10 cellular contexts compared by ENCODE assay signal in the genomic region with DNA sequence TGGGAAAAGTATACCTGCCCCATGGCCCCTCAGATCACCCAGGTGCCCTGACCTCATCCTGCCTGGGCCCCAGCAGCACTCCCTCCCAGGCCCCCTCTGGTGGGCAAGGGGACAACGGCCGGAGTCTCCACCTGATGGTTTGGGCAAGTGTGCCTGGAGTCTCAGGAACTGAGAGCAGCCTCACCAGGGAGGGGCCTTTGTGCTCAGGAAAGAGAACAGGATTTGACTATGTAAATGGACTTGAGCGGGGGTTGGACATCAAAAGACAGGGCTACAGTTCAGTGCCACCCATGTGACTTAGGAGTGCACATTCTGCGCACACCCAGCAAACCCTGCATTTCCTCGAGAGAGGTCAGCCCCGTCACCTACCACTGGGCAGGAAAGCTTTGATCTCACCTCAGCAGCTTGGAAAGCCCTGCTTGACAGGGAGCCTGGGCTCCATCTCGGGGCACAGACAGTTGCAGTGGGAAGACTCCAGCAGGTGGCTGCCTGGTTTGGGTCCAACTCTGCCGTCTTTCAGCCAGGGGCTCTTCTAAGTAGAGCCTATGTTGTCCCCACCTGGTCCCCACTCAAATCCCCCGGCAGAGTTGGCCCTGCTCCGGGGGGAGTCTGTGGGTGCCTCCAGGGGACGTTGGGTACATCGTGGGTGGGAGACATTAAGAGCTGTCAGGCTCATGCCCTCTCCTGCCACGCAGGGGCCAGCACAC. TPM values are rescaled to one million over a fixed set of nuclear protein-coding genes. Genes with fewer than 3 reads are reported as not detected.
DNase-seq lines count a peak whose midpoint lies in the region; ATAC-seq and TF ChIP-seq lines count a peak whose summit lies in the region.
"Had no signal": no experiment of that assay in that cellular context is flagged by ENCODE, and none has a peak within 500 bp of the region (broad histone marks: within the 10 kb centered on the region; RNA-seq: fewer than 3 reads in every experiment).

No MANE protein-coding gene starts in this region.

- H3K27ac Mint-ChIP-seq in naive thymus-derived CD8-positive, alpha-beta T cell = peak overlapping the region; percentile 91 to 99 (median 97)

- no peaks in the 10 kb centered on the region for H3K9me3 Mint-ChIP-seq in naive thymus-derived CD8-positive, alpha-beta T cell

- H3K36me3 ChIP-seq in trophoblast cell (ENCODE audit: control insufficient read depth in 1 of 2, insufficient read depth in 2 of 2, low read length in 2 of 2) = no peaks in the 10 kb centered on the region

- H3K23ac ChIP-seq in trophoblast cell (ENCODE audit: low read length) = no peak overlapping the region

- H3K9ac ChIP-seq in trophoblast cell (ENCODE audit: low read length) = no peak overlapping the region

- peak overlapping the region; percentile 89 to 99 (median 94) for H3K4me3 Mint-ChIP-seq in naive thymus-derived CD8-positive, alpha-beta T cell

- H3K14ac ChIP-seq in trophoblast cell (ENCODE audit: low read length) = no peak overlapping the region

- no peaks in the 10 kb centered on the region for H3K79me2 ChIP-seq in trophoblast cell (ENCODE audit: control insufficient read depth, insufficient read depth, low read length, poor library complexity)

- H4K91ac ChIP-seq in trophoblast cell (ENCODE audit: low read depth, low read length) = no peak overlapping the region

- H3K4me1 ChIP-seq in trophoblast cell (ENCODE audit: control insufficient read depth in 1 of 2, insufficient read depth in 2 of 2, low read length in 2 of 2) = peaks cover 13% of the 10 kb centered on the region in 2 experiments

- no peak overlapping the region for H4K12ac ChIP-seq in trophoblast cell (ENCODE audit: low read depth, low read length)

- no CpG with 5 or more reads among the region's 13 CpGs for WGBS in trophoblast cell (ENCODE audit: extremely low coverage, insufficient coverage, insufficient read length)

- no peak for ATAC-seq in Right ventricle myocardium inferior
- ATAC-seq in left cardiac atrium = no peak
- peak; percentile 54 for ATAC-seq in HG02763 (IDR thresholded peaks at IDR 0.05; ENCODE audit: unreplicated experiment)
- peak in 1 of 2 donors; percentile 10 for ATAC-seq in naive thymus-derived CD8-positive, alpha-beta T cell

- peaks cover 2% of the 10 kb centered on the region for H3K9me3 ChIP-seq in trophoblast cell (ENCODE audit: insufficient read depth, low read depth, low read length)

- no peak overlapping the region for H3K4me2 ChIP-seq in trophoblast cell (ENCODE audit: low read length)

- no peak overlapping the region for H3K27ac ChIP-seq in trophoblast cell (ENCODE audit: low read depth, low read length)

- intact Hi-C loops in Right ventricle myocardium inferior (cut with DNase I) (no loop called here), left cardiac atrium (cut with DNase I) (no loop called here)

- DNase-seq in Right ventricle myocardium inferior (ENCODE audit: missing footprints) = peak; percentile 57
- DNase-seq in left cardiac atrium = no peak
- DNase-seq in naive thymus-derived CD8-positive, alpha-beta T cell = peak in 1 of 10 donors; percentile 19
- no peak for DNase-seq in NCI-H1694 (lab: John Stamatoyannopoulos, UW)
- DNase-seq in SK-N-DZ (ENCODE audit: low spot score) = no peak
- no peak for DNase-seq in trophoblast cell

- H2BK12ac ChIP-seq in trophoblast cell (ENCODE audit: low read length) = no peak overlapping the region

- H2AK5ac ChIP-seq in trophoblast cell (ENCODE audit: low read length) = no peak overlapping the region

- H3K27me3 ChIP-seq in trophoblast cell (ENCODE audit: insufficient read depth, low read length) = no peaks in the 10 kb centered on the region

- no peak overlapping the region for H3K4ac ChIP-seq in trophoblast cell (ENCODE audit: low read depth, low read length)

- H2AFZ ChIP-seq in trophoblast cell (ENCODE audit: insufficient read depth, low read length, poor library complexity) = no peak overlapping the region

- H4K8ac ChIP-seq in trophoblast cell (ENCODE audit: low read depth, low read length) = no peak overlapping the region

- no peaks in the 10 kb centered on the region for H3K79me1 ChIP-seq in trophoblast cell (ENCODE audit: low read length)

- H2BK120ac ChIP-seq in trophoblast cell (ENCODE audit: insufficient read depth, low read length, poor library complexity) = no peak overlapping the region

- H3K18ac ChIP-seq in trophoblast cell (ENCODE audit: low read length) = no peak overlapping the region

- no peak overlapping the region for H3K4me3 ChIP-seq in WI38 (ENCODE audit: low read depth, low read length)
- H3K4me3 ChIP-seq in trophoblast cell (ENCODE audit: low read depth, low read length) = no peak overlapping the region

- peak; percentile 10; the same call in 1 of the 2 replicates for TF ChIP-seq CTCF in WI38 (IDR thresholded peaks at IDR 0.05; ENCODE audit: low read depth, low read length)

- POLR2A ChIA-PET in naive thymus-derived CD8-positive, alpha-beta T cell (lab: Charles Lee) = interaction anchor here (0.9 to 2.4 kb wide), 4 partner anchors 10 to 20 kb away, joined by 3 to 11 read pairs (median 8); no protein-coding TSS in a partner anchor

- H2BK5ac ChIP-seq in trophoblast cell (ENCODE audit: low read depth, low read length, poor library complexity) = no peak overlapping the region

- no peaks in the 10 kb centered on the region for H3K27me3 Mint-ChIP-seq in naive thymus-derived CD8-positive, alpha-beta T cell

- H3K4me1 Mint-ChIP-seq in naive thymus-derived CD8-positive, alpha-beta T cell = peaks cover 30 to 76% (median 65%) of the 10 kb centered on the region in 4 donors

- peaks cover 0 to 40% (median 9%) of the 10 kb centered on the region in 3 donors for H3K36me3 Mint-ChIP-seq in naive thymus-derived CD8-positive, alpha-beta T cell

RNA-seq across cellular contexts. Expression of a gene that starts 3.3 kb away (rescaled TPM):
- total RNA-seq in Right ventricle myocardium inferior = 5.2 TPM
- total RNA-seq in left cardiac atrium = 1 to 10 TPM; 7.2 to 9.3 TPM
- 100 to 1,000 TPM; 123 to 124 TPM for total RNA-seq in naive thymus-derived CD8-positive, alpha-beta T cell
- polyA plus RNA-seq in naive thymus-derived CD8-positive, alpha-beta T cell = 10 to 100 TPM; 36.4 to 88.3 (median 44.7) TPM
- not detected in 2 replicates for polyA plus RNA-seq in SK-N-DZ (2014; cell fraction: cytosol; rRNA removed)
- not detected in 2 replicates for polyA plus RNA-seq in SK-N-DZ (2014; cell fraction: nucleus; rRNA removed)
- 6.1 and 6.2 TPM in 2 replicates for polyA plus RNA-seq in trophoblast cell (2013)

RNA-seq across cellular contexts. Expression of a gene that starts 30.9 kb away (rescaled TPM):
- total RNA-seq in Right ventricle myocardium inferior (not detected), left cardiac atrium (not detected)
- not detected for total RNA-seq in naive thymus-derived CD8-positive, alpha-beta T cell
- not detected for polyA plus RNA-seq in naive thymus-derived CD8-positive, alpha-beta T cell
- not detected in 2 replicates for polyA plus RNA-seq in SK-N-DZ (2014; cell fraction: cytosol; rRNA removed)
- polyA plus RNA-seq in SK-N-DZ (2014; cell fraction: nucleus; rRNA removed) = not detected in 2 replicates
- 0.04 TPM in 1 of 2 replicates, not detected in the other for polyA plus RNA-seq in trophoblast cell (2013)
- total RNA-seq: aorta, pulmonary artery endothelial cell had no signal
- polyA plus RNA-seq: aorta had no signal

RNA-seq across cellular contexts. Expression of a gene that starts 50.4 kb away (rescaled TPM):
- total RNA-seq in Right ventricle myocardium inferior (0.51 TPM), left cardiac atrium (1 to 10 TPM; 1.6 TPM)
- total RNA-seq in naive thymus-derived CD8-positive, alpha-beta T cell = not detected
- not detected for polyA plus RNA-seq in naive thymus-derived CD8-positive, alpha-beta T cell
- polyA plus RNA-seq in SK-N-DZ (2014; cell fraction: cytosol; rRNA removed) = 0.56 and 1.4 TPM in 2 replicates
- polyA plus RNA-seq in SK-N-DZ (2014; cell fraction: nucleus; rRNA removed) = 0.05 and 0.57 TPM in 2 replicates
- polyA plus RNA-seq in trophoblast cell (2013) = 0.21 and 0.26 TPM in 2 replicates

Comparison
In these comparisons a context has a peak if more than half of its experiments do, and no peak if none do; other contexts are left out.
1. RNA of a gene that starts 3.3 kb away (total RNA-seq): 123 to 124 TPM in naive thymus-derived CD8-positive, alpha-beta T cell; 7.2 to 9.3 TPM in left cardiac atrium and 5.2 TPM in Right ventricle myocardium inferior (single experiment); every median in the first group is over 10 times any median in the second.